Comparison of ENCODE assay signal across 20 cellular contexts in the genomic region with DNA sequence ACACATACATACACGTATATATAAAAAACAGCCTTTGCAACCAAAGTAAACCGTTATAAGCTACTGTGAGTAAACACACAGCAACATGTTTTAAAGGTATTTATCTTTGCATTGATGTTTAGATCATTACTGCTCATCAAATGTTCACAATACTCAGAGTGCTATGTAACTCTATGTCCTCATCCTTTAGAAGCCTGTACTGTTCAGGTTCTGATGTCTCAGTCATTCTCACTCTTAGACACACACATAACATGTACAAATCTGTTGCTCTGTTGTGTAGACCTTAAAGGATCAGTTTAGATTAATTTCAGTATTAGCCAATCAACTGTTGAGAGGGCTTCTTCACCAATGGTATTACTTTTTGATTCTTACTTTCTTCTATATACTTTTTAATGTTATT.
"Had no signal": no experiment of that assay in that cellular context is flagged by ENCODE, and none has a peak within 500 bp of the region (broad histone marks: within the 10 kb centered on the region; RNA-seq: fewer than 3 reads in every experiment).

No MANE protein-coding gene starts in this region.

- H3K27ac ChIP-seq: dorsolateral prefrontal cortex, thyroid gland had no signal

- H3K27me3 Mint-ChIP-seq: central memory CD8-positive, alpha-beta T cell had no signal

- ATAC-seq: activated T-cell treated with anti-CD3 and anti-CD28 coated beads, Interleukin-2, amount 50 U/mL, for 72 hours; WTC11 had no signal

- H3K36me3 Mint-ChIP-seq: WTC11 had no signal

- H3K4me3 Mint-ChIP-seq: activated T-cell treated with anti-CD3 and anti-CD28 coated beads, Interleukin-2, amount 50 U/mL, for 72 hours; central memory CD8-positive, alpha-beta T cell; WTC11 had no signal

- H3K27ac Mint-ChIP-seq: activated T-cell treated with anti-CD3 and anti-CD28 coated beads, Interleukin-2, amount 50 U/mL, for 72 hours had no signal

- H3K4me3 ChIP-seq: breast epithelium, dorsolateral prefrontal cortex, esophagus squamous epithelium, gastroesophageal sphincter, thyroid gland had no signal

- DNase-seq: activated CD4-positive, alpha-beta T cell treated with anti-CD3 and anti-CD28 coated beads, Interleukin-2, amount 50 U/mL, for 48 hours; activated effector memory CD4-positive, alpha-beta T cell treated with anti-CD3 and anti-CD28 coated beads, Interleukin-2, amount 50 U/mL, for 16 hours; activated naive CD4-positive, alpha-beta T cell treated with anti-CD3 and anti-CD28 coated beads, Interleukin-2, amount 50 U/mL, for 16 hours; activated T-cell treated with anti-CD3 and anti-CD28 coated beads, Interleukin-2, amount 50 U/mL, for 72 hours; dorsolateral prefrontal cortex; esophagus squamous epithelium; head of caudate nucleus; hypothalamus; left ventricle myocardium superior; nucleus accumbens; stimulated activated CD4-positive, alpha-beta T cell treated with anti-CD3 and anti-CD28 coated beads, Interleukin-4, amount 100 ng/mL, for 1 hour; stimulated activated naive CD4-positive, alpha-beta T cell treated with Interleukin-2 at 50 U/mL for 16 hours; substantia nigra; T-helper 1 cell; T-helper 9 cell; thyroid gland had no signal

- H3K27me3 ChIP-seq: breast epithelium, dorsolateral prefrontal cortex, esophagus squamous epithelium, gastroesophageal sphincter, thyroid gland had no signal

- H3K36me3 ChIP-seq: breast epithelium, esophagus squamous epithelium, gastroesophageal sphincter, thyroid gland had no signal

- H3K9me3 Mint-ChIP-seq: activated T-cell treated with anti-CD3 and anti-CD28 coated beads, Interleukin-2, amount 50 U/mL, for 72 hours; central memory CD8-positive, alpha-beta T cell; WTC11 had no signal

- H3K9me3 ChIP-seq: breast epithelium, esophagus squamous epithelium, gastroesophageal sphincter, thyroid gland had no signal
